ENCODE assay signal across 1 cellular context in the genomic region with DNA sequence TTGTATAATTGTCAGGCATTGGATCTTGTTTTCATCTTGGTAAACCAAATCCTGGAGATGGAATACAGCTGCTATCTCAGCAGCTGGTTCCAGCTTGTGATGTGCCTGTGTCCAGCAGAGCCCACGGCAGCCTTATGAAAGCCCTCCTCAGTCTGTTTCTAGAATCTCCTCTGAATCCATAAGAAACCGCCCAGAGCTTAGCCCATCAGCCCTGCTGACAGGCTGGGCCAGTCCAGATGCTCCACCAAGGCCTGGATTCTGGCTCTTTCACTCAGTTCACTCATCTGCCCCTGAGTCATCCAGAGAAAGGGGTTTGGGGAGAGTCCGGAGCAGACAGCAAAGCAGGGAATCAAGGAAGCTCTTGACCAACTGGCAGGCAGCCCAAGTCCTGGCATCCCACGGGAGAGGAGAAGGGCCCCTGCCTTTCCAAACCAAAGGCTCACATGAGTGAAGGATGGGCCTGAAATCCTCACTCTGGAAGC.
TF ChIP-seq lines count a peak whose summit lies in the region.

No MANE protein-coding gene starts in this region.

TF ChIP-seq in K562, 482 proteins besides CTCF, POLR2A, EP300 and RAD21 (continued from another document):
- TF ChIP-seq KLF6 (CRISPR knock-in tag; IDR thresholded peaks at IDR 0.05; ENCODE audit: borderline replicate concordance): no peak
- TF ChIP-seq, protein P1, sequence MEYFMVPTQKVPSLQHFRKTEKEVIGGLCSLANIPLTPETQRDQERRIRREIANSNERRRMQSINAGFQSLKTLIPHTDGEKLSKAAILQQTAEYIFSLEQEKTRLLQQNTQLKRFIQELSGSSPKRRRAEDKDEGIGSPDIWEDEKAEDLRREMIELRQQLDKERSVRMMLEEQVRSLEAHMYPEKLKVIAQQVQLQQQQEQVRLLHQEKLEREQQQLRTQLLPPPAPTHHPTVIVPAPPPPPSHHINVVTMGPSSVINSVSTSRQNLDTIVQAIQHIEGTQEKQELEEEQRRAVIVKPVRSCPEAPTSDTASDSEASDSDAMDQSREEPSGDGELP (CRISPR knock-in tag; IDR thresholded peaks at IDR 0.05; ENCODE audit: borderline replicate concordance): peak; percentile 16; the same call in 1 of the 2 replicates
